ENCODE assay signal across 8 cellular contexts in genomic region chr3:53072653-53073552, GRCh38. TPM values are rescaled to one million over a fixed set of nuclear protein-coding genes. Genes with fewer than 3 reads are reported as not detected.
DNase-seq lines count a peak whose midpoint lies in the region; ATAC-seq and TF ChIP-seq lines count a peak whose summit lies in the region.

No MANE protein-coding gene starts in this region.

- no peaks in the 10 kb centered on the region for H3K36me3 Mint-ChIP-seq in HFFc6 (ENCODE audit: low read depth)
- peaks cover 8% of the 10 kb centered on the region for H3K36me3 Mint-ChIP-seq in T-cell

- H3K4me3 Mint-ChIP-seq in HFFc6: peak overlapping the region; percentile 88
- peak overlapping the region; percentile 90 to 96 (median 91) for H3K4me3 Mint-ChIP-seq in T-cell

- peak; percentile 89 to 98 (median 94) for ATAC-seq in T-cell (replicated peaks in 1 of 4)
- peak; percentile 92 for ATAC-seq in aorta (ENCODE audit: low FRiP score)

- POLR2A ChIA-PET in T-cell (lab: Charles Lee): no interaction called here

- WGBS in aorta, 2 donors: 5 to 7% methylated on average over 32 of the region's 32 CpGs

- no peaks in the 10 kb centered on the region for H3K9me3 Mint-ChIP-seq in HFFc6
- no peaks in the 10 kb centered on the region for H3K9me3 Mint-ChIP-seq in T-cell

- peak; percentile 60 for TF ChIP-seq CTCF in GM12801 (IDR thresholded peaks at IDR 0.05; ENCODE audit: extremely low read depth, insufficient read length)
- TF ChIP-seq CTCF in HFFc6 (IDR thresholded peaks at IDR 0.05): peak; percentile 94

- H3K27ac Mint-ChIP-seq in HFFc6: peak overlapping the region; percentile 75
- H3K27ac Mint-ChIP-seq in T-cell: peak overlapping the region; percentile 87 to 94

- H3K4me1 ChIP-seq in aorta (ENCODE audit: control insufficient read depth in 1 of 2, insufficient read depth in 2 of 2, low read length in 2 of 2): no peaks in the 10 kb centered on the region

- H3K4me1 Mint-ChIP-seq in HFFc6 (ENCODE audit: low read depth) (peaks cover 20% of the 10 kb centered on the region), T-cell (peaks cover 17 to 19% (median 17%) of the 10 kb centered on the region in 3 donors)

- peak overlapping the region in 1 of 2 donors; percentile 11 for H3K27ac ChIP-seq in aorta (ENCODE audit: low read depth in 1 of 2, low read length in 2 of 2)

- peaks cover 7% of the 10 kb centered on the region for H3K27me3 Mint-ChIP-seq in HFFc6 (ENCODE audit: insufficient read depth)
- H3K27me3 Mint-ChIP-seq in T-cell: no peaks in the 10 kb centered on the region

- no peaks in the 10 kb centered on the region for H3K27me3 ChIP-seq in aorta (ENCODE audit: control insufficient read depth in 1 of 2, insufficient read depth in 2 of 2, low read length in 1 of 2)

- CTCF ChIA-PET in T-cell (lab: Charles Lee): interaction anchor here in 1 of 2 donors (0.6 to 1.1 kb wide), 3 partner anchors 49 to 194 kb away, joined by 3 to 8 read pairs (median 4); no protein-coding TSS in a partner anchor

- intact Hi-C loops in aorta (cut with DNase I): loop anchor here (2.0 to 10.0 kb wide), 4 partner anchors 138 to 331 kb away; no protein-coding TSS in a partner anchor

- no peaks in the 10 kb centered on the region for H3K9me3 ChIP-seq in aorta (ENCODE audit: control insufficient read depth, low read length)

- DNase-seq in HFFc6: peak; percentile 68
- DNase-seq in NAMALWA (ENCODE audit: low spot score): peak; percentile 81
- DNase-seq in T-cell: peak; percentile 81 to 94 (median 89)
- peak; percentile 59 for DNase-seq in amniotic epithelial cell (ENCODE audit: low read depth)
- DNase-seq in hepatic stellate cell (ENCODE audit: low spot score): peak; percentile 84
- peak; percentile 58 for DNase-seq in renal cortical epithelial cell (ENCODE audit: low read depth)
- peak; percentile 91 to 96 for DNase-seq in aorta

- no peaks in the 10 kb centered on the region for H3K36me3 ChIP-seq in aorta (ENCODE audit: control insufficient read depth in 1 of 2, insufficient read depth in 2 of 2, low read length in 1 of 2)

- peak overlapping the region; percentile 24 to 57 for H3K4me3 ChIP-seq in aorta (ENCODE audit: low read length in 2 of 2)

RNA-seq across cellular contexts. Expression of gene SFMBT1, which starts 27.0 kb away (rescaled TPM):
- total RNA-seq in HFFc6 (2021; fragmentation: NEBNext Ultra II Directional; extraction: Animal tissue kit (Norgen Biotek cat#: 25700)): 1 to 10 TPM; 3.0 to 4.8 (median 3.9) TPM
- total RNA-seq in T-cell (10 to 100 TPM; 30.3 to 42.7 (median 37.7) TPM), renal cortical epithelial cell (6.0 and 12.0 TPM in 2 replicates), aorta (10 to 100 TPM in 1 of 2 donors, 1 to 10 TPM in 1; 8.8 to 12.6 TPM)
- 1 to 10 TPM in 1 of 2 donors, under 1 TPM in 1; 0.75 to 2.0 TPM for polyA plus RNA-seq in aorta

RNA-seq across cellular contexts. Expression of gene RFT1, which starts 57.3 kb away (rescaled TPM):
- 10 to 100 TPM; 32.9 to 39.6 (median 34.7) TPM for total RNA-seq in HFFc6 (2021; fragmentation: NEBNext Ultra II Directional; extraction: Animal tissue kit (Norgen Biotek cat#: 25700))
- total RNA-seq in T-cell: 10 to 100 TPM; 14.4 to 27.8 (median 26.6) TPM
- total RNA-seq in renal cortical epithelial cell: 15.0 and 16.5 TPM in 2 replicates
- 10 to 100 TPM; 11.9 to 16.6 TPM for total RNA-seq in aorta
- polyA plus RNA-seq in aorta: 1 to 10 TPM; 5.0 to 5.8 TPM
